19 cellular contexts compared by ENCODE assay signal in the genomic region with DNA sequence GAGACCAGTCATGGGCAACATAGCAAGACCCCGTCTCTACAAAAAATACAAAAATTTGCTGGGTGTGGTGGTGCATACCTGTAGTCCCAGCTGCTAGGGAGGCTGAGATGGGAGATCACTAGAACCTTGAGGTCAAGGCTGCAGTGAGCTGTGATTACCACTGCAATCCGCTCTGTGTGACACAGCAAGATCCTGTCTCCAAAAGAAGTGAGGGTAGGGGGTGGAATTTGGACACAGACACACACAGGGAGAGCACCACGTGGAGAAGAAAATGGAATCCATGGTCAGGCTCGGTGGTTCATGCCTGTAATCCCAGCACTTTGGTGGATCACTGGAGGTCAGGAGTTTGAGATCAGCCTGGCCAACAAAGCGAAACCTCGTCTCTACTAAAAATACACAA. TPM values are rescaled to one million over a fixed set of nuclear protein-coding genes. Genes with fewer than 3 reads are reported as not detected.
DNase-seq lines count a peak whose midpoint lies in the region; ATAC-seq, FAIRE-seq and TF ChIP-seq lines count a peak whose summit lies in the region.
"Had no signal": no experiment of that assay in that cellular context is flagged by ENCODE, and none has a peak within 500 bp of the region (broad histone marks: within the 10 kb centered on the region; RNA-seq: fewer than 3 reads in every experiment).

No MANE protein-coding gene starts in this region.

- H3K9me3 Mint-ChIP-seq in activated naive CD8-positive, alpha-beta T cell treated with anti-CD3 and anti-CD28 coated beads, Interleukin-2, amount 50 U/mL, for 24 hours: no peaks in the 10 kb centered on the region
- H3K9me3 Mint-ChIP-seq in natural killer cell: no peaks in the 10 kb centered on the region
- H3K9me3 Mint-ChIP-seq: CD4-positive, alpha-beta memory T cell had no signal

- intact Hi-C loops in HCT116 (cut with micrococcal nuclease) (no loop called here), GM12878 (cut with micrococcal nuclease; ENCODE audit: unreplicated experiment) (loop anchor here (2.0 kb wide), 1 partner anchor 51 kb away; the partner anchor contains the start of gene CD70), head of caudate nucleus (cut with DNase I) (loop anchor here (10.0 kb wide), 1 partner anchor 195 kb away; the partner anchor contains the start of genes GPR108 and TRIP10), natural killer cell (cut with micrococcal nuclease) (no loop called here)

- H3K9ac ChIP-seq in HCT116 (ENCODE audit: low read length): no peak overlapping the region
- no peak overlapping the region for H3K9ac ChIP-seq in GM12878 (ENCODE audit: control insufficient read depth, insufficient read depth, low read length)
- H3K9ac ChIP-seq: GM23248 had no signal

- H3K27ac ChIP-seq in HCT116 (ENCODE audit: low read depth, low read length) (peak overlapping the region; percentile 67; the same call in 1 of the 2 replicates), GM12878 (ENCODE audit: control insufficient read depth, insufficient read depth) (no peak overlapping the region)
- H3K27ac ChIP-seq: C4-2B had no signal

- H3K4me3 Mint-ChIP-seq in activated naive CD8-positive, alpha-beta T cell treated with anti-CD3 and anti-CD28 coated beads, Interleukin-2, amount 50 U/mL, for 24 hours: no peak overlapping the region
- no peak overlapping the region for H3K4me3 Mint-ChIP-seq in natural killer cell

- no peak for FAIRE-seq in GM12878 (lab: Jason Lieb, UNC)
- FAIRE-seq: A204.1, G401.6, H54 had no signal

- DNase-seq in GM12865 (ENCODE audit: low read depth): peak; percentile 26
- DNase-seq in HCT116 (ENCODE audit: low read depth, low spot score): no peak
- DNase-seq in GM12878 (ENCODE audit: low read depth, low spot score): no peak
- DNase-seq in activated naive CD8-positive, alpha-beta T cell treated with anti-CD3 and anti-CD28 coated beads, Interleukin-2, amount 50 U/mL, for 24 hours: no peak
- DNase-seq in head of caudate nucleus: no peak
- DNase-seq in natural killer cell: no peak
- DNase-seq: BE2C; CD4-positive, alpha-beta memory T cell; DMS79; EL; GM23248; IMR-90 had no signal

- H3K27me3 ChIP-seq in HCT116 (ENCODE audit: insufficient read depth, low read length) (no peaks in the 10 kb centered on the region), GM12878 (replicated peaks in 1 of 2; ENCODE audit: control insufficient read depth in 2 of 2, insufficient read depth in 2 of 2, low read length in 1 of 2) (no peaks in the 10 kb centered on the region)
- H3K27me3 ChIP-seq: BE2C had no signal

- H3K4me1 Mint-ChIP-seq in activated naive CD8-positive, alpha-beta T cell treated with anti-CD3 and anti-CD28 coated beads, Interleukin-2, amount 50 U/mL, for 24 hours: peaks cover 27% of the 10 kb centered on the region
- peaks cover 8 to 9% of the 10 kb centered on the region in 2 donors for H3K4me1 Mint-ChIP-seq in natural killer cell

- peaks cover 1 to 17% of the 10 kb centered on the region in 2 experiments; a peak in 2 of 4 replicates for H3K36me3 ChIP-seq in HCT116 (ENCODE audit: control insufficient read depth in 1 of 2, insufficient read depth in 2 of 2, low read length in 2 of 2)
- H3K36me3 ChIP-seq in GM12878 (ENCODE audit: control insufficient read depth in 2 of 2, insufficient read depth in 2 of 2, low read length in 1 of 2): peaks cover 0 to 5% of the 10 kb centered on the region in 2 experiments; a peak in 2 of 4 replicates
- H3K36me3 ChIP-seq: BE2C had no signal

- no peak overlapping the region; the same call in 1 of the 2 replicates for H3K4me2 ChIP-seq in HCT116 (ENCODE audit: low read length)
- no peak overlapping the region for H3K4me2 ChIP-seq in GM12878 (ENCODE audit: control insufficient read depth, insufficient read depth)

- TF ChIP-seq RAD21 in HCT116 (IDR thresholded peaks at IDR 0.05; ENCODE audit: low read depth): no peak
- TF ChIP-seq RAD21 in GM12878 (IDR thresholded peaks at IDR 0.05; ENCODE audit: insufficient read depth, low read depth, low read length): no peak

- SMC1A ChIA-PET in GM12878 (lab: Charles Lee; ENCODE audit: uncharacterized antibody, unreplicated experiment): interaction anchor here (1.0 to 1.2 kb wide), 2 partner anchors 11 to 38 kb away, joined by 3 read pairs; no protein-coding TSS in a partner anchor

- BruUV-seq in HCT116 (replicated peaks; lab: Mats Ljungman, UMichigan) (no TSS peak), GM12878 (replicated peaks; lab: Mats Ljungman, UMichigan) (no TSS peak)

- peaks cover 31 to 41% of the 10 kb centered on the region in 2 experiments for H3K4me1 ChIP-seq in HCT116 (ENCODE audit: control insufficient read depth in 1 of 2, insufficient read depth in 2 of 2, low read length in 2 of 2)
- H3K4me1 ChIP-seq in GM12878 (ENCODE audit: control insufficient read depth, insufficient read depth, low read length): peaks cover 47% of the 10 kb centered on the region
- H3K4me1 ChIP-seq: BE2C had no signal

- CTCF ChIA-PET in HCT116 (lab: Charles Lee) (interaction anchor here (0.6 kb wide), 1 partner anchor 92 kb away, joined by 4 read pairs; no protein-coding TSS in a partner anchor), GM12878 (lab: Yijun Ruan, JAX) (interaction anchor here (1.0 to 2.3 kb wide), 2 partner anchors 13 to 92 kb away, joined by 3 to 8 read pairs; no protein-coding TSS in a partner anchor)

- ATAC-seq in HCT116 (no peak), GM12878 (no peak), GM19035 (IDR thresholded peaks at IDR 0.05; ENCODE audit: unreplicated experiment) (no peak), natural killer cell (no peak)
- ATAC-seq in activated naive CD8-positive, alpha-beta T cell treated with anti-CD3 and anti-CD28 coated beads, Interleukin-2, amount 50 U/mL, for 24 hours: no peak

- H3K9me2 ChIP-seq in HCT116 (ENCODE audit: insufficient read depth): no peaks in the 10 kb centered on the region

- TF ChIP-seq CTCF in GM12865 (IDR thresholded peaks at IDR 0.05; ENCODE audit: insufficient read depth, low read depth, low read length, missing control alignments): no peak
- no peak for TF ChIP-seq CTCF in HCT116 (IDR thresholded peaks at IDR 0.05 in 2 of 3, conservative IDR thresholded peaks at IDR 0.05 in 1 of 3; ENCODE audit: borderline replicate concordance in 1 of 3, insufficient read depth in 1 of 3, low read depth in 2 of 3, low read length in 2 of 3)
- TF ChIP-seq CTCF in GM12878 (IDR thresholded peaks at IDR 0.05 in 2 of 3, conservative IDR thresholded peaks at IDR 0.05 in 1 of 3; ENCODE audit: control insufficient read depth in 2 of 3, extremely low read depth in 1 of 3, insufficient read depth in 1 of 3, low read depth in 3 of 3, low read length in 3 of 3): no peak
- TF ChIP-seq CTCF in natural killer cell (IDR thresholded peaks at IDR 0.05): no peak

- in situ Hi-C loops in GM12878 (cut with MboI): no loop called here

- H3K27ac Mint-ChIP-seq in activated naive CD8-positive, alpha-beta T cell treated with anti-CD3 and anti-CD28 coated beads, Interleukin-2, amount 50 U/mL, for 24 hours: no peak overlapping the region
- H3K27ac Mint-ChIP-seq in natural killer cell: no peak overlapping the region
- H3K27ac Mint-ChIP-seq: CD4-positive, alpha-beta memory T cell had no signal

- peaks cover 2% of the 10 kb centered on the region for H3K27me3 Mint-ChIP-seq in activated naive CD8-positive, alpha-beta T cell treated with anti-CD3 and anti-CD28 coated beads, Interleukin-2, amount 50 U/mL, for 24 hours
- H3K27me3 Mint-ChIP-seq in natural killer cell (ENCODE audit: low read depth in 2 of 2): no peaks in the 10 kb centered on the region

- H3K79me2 ChIP-seq in HCT116 (ENCODE audit: insufficient read depth, low read length) (no peaks in the 10 kb centered on the region), GM12878 (ENCODE audit: control insufficient read depth, insufficient read depth, low read length) (peaks cover 18% of the 10 kb centered on the region)

- H3K9me3 ChIP-seq in HCT116 (ENCODE audit: control insufficient read depth in 1 of 2, insufficient read depth in 1 of 2, low read depth in 1 of 2, low read length in 2 of 2) (no peaks in the 10 kb centered on the region), GM12878 (replicated peaks; ENCODE audit: control insufficient read depth, insufficient read depth, low read length) (no peaks in the 10 kb centered on the region; the same call in 2 of the 3 replicates)
- H3K9me3 ChIP-seq: BE2C had no signal

- H4K20me1 ChIP-seq in HCT116 (ENCODE audit: insufficient read depth): no peaks in the 10 kb centered on the region
- H4K20me1 ChIP-seq in GM12878 (ENCODE audit: control insufficient read depth, insufficient read depth): no peaks in the 10 kb centered on the region; the same call in 1 of the 2 replicates

- POLR2A ChIA-PET in HCT116 (lab: Charles Lee): interaction anchor here (0.6 to 0.9 kb wide), 4 partner anchors 9 to 23 kb away, joined by 3 to 8 read pairs (median 4); partner anchors contain the start of gene TNFSF9
- POLR2A ChIA-PET in GM12878 (lab: Charles Lee): interaction anchor here (0.6 to 3.6 kb wide), 9 partner anchors 11 to 413 kb away, joined by 3 to 15 read pairs (median 3); no protein-coding TSS in a partner anchor

- no peak for TF ChIP-seq EP300 in GM12878 (IDR thresholded peaks at IDR 0.05; ENCODE audit: borderline replicate concordance in 1 of 2, control insufficient read depth in 1 of 2, low read depth in 2 of 2, low read length in 2 of 2)

- H2AFZ ChIP-seq in HCT116 (ENCODE audit: low read depth, low read length, poor library complexity, severe bottlenecking) (no peak overlapping the region), GM12878 (ENCODE audit: control insufficient read depth, low read depth, low read length) (no peak overlapping the region)

- TF ChIP-seq POLR2A in HCT116 (IDR thresholded peaks at IDR 0.05; ENCODE audit: borderline replicate concordance, extremely low read depth, insufficient read depth, insufficient read length) (no peak), GM12878 (IDR thresholded peaks at IDR 0.05; ENCODE audit: low read depth, low read length) (peak; percentile 50; the same call in 1 of the 2 replicates)

- 96% methylated on average over 6 of the region's 6 CpGs for WGBS in GM12878 (ENCODE audit: insufficient coverage, insufficient replicate concordance, low lambda C conversion rate, missing lambda C conversion rate)

- H3K4me3 ChIP-seq in GM12865 (ENCODE audit: low read depth, low read length): no peak overlapping the region
- no peak overlapping the region for H3K4me3 ChIP-seq in HCT116 (replicated peaks in 1 of 2; ENCODE audit: low read depth in 1 of 2, low read length in 2 of 2)
- H3K4me3 ChIP-seq in GM12878: no peak overlapping the region
- H3K4me3 ChIP-seq: GM23248 had no signal

- RAD21 ChIA-PET in HCT116 (lab: Charles Lee; ENCODE audit: low non-redundant PET in 1 of 2, low total read pairs in 2 of 2, uncharacterized antibody in 2 of 2, unreplicated experiment in 2 of 2): interaction anchor here in 1 of 2 experiments (0.6 kb wide), 1 partner anchor 91 kb away, joined by 3 read pairs; no protein-coding TSS in a partner anchor
- RAD21 ChIA-PET in GM12878 (lab: Charles Lee; ENCODE audit: unreplicated experiment): interaction anchor here (0.9 to 1.0 kb wide), 2 partner anchors 10 to 13 kb away, joined by 3 to 4 read pairs; no protein-coding TSS in a partner anchor

- peaks cover 6% of the 10 kb centered on the region for H3K36me3 Mint-ChIP-seq in activated naive CD8-positive, alpha-beta T cell treated with anti-CD3 and anti-CD28 coated beads, Interleukin-2, amount 50 U/mL, for 24 hours (ENCODE audit: low read depth)
- no peaks in the 10 kb centered on the region for H3K36me3 Mint-ChIP-seq in natural killer cell
- H3K36me3 Mint-ChIP-seq: CD4-positive, alpha-beta memory T cell had no signal

RNA-seq across cellular contexts. Expression of gene TNFSF9, which starts 8.7 kb away (rescaled TPM):
- total RNA-seq in HCT116 (2021; ENCODE audit: unreplicated experiment) (25.1 TPM), GM12878 (2014; rRNA removed) (72.8 and 75.3 TPM in 2 replicates), GM12878 (2014; rRNA removed; fragmentation: Illumina TruSeq; extraction: Trizol) (20.9 and 22.7 TPM in 2 replicates), GM12878 (2021) (60.1 TPM in 2 replicates), natural killer cell (1 to 10 TPM; 3.3 to 6.0 (median 5.6) TPM)
- 26.8 and 35.8 TPM in 2 replicates for polyA plus RNA-seq in HCT116 (2012)
- 48.6 and 53.3 TPM in 2 replicates for total RNA-seq in GM12878 (2013; cell fraction: nucleolus; rRNA removed)
- 20.3 TPM for polyA plus RNA-seq in GM12878 (2011; ENCODE audit: low read depth)
- polyA plus RNA-seq in GM12878 (2011; rRNA removed) (24.6 and 33.3 TPM in 2 replicates), GM12878 (2014; fragmentation: Illumina TruSeq; extraction: Trizol) (13.4 and 14.7 TPM in 2 replicates), GM12878 (2014; fragmentation: Nextera tagmentation; extraction: Ambion mirVana) (10 to 100 TPM in 1 of 2 experiments, 1 to 10 TPM in 1; 6.2 to 12.8 TPM), GM12878 (2014; rRNA removed) (46.8 and 48.0 TPM in 2 replicates), GM12878 (2016; fragmentation: Nextera tagmentation; extraction: Ambion mirVana) (10 to 100 TPM; 20.7 to 21.5 TPM)
- 31.1 and 35.9 TPM in 2 replicates for polyA plus RNA-seq in GM12878 (2011; cell fraction: cytosol; rRNA removed)
- 21.7 and 29.6 TPM in 2 replicates for polyA plus RNA-seq in GM12878 (2011; cell fraction: nucleus; rRNA removed)
- polyA plus RNA-seq in GM12878 (2012): 41.9 and 76.9 TPM in 2 replicates
- polyA minus RNA-seq in GM12878 (2011; rRNA and poly(A)+ RNA removed): 11.6 and 25.0 TPM in 2 replicates
- polyA minus RNA-seq in GM12878 (2011; cell fraction: cytosol; rRNA and poly(A)+ RNA removed): 19.6 and 29.1 TPM in 2 replicates
- polyA minus RNA-seq in GM12878 (2011; cell fraction: nucleus; rRNA and poly(A)+ RNA removed): 14.4 and 18.5 TPM in 2 replicates
- total RNA-seq: IMR-90 had no signal

RNA-seq across cellular contexts. Expression of gene TUBB4A, which starts 37.4 kb away (rescaled TPM):
- total RNA-seq in HCT116 (2021; ENCODE audit: unreplicated experiment) (32.5 TPM), GM12878 (2014; rRNA removed) (2.5 and 2.8 TPM in 2 replicates), GM12878 (2014; rRNA removed; fragmentation: Illumina TruSeq; extraction: Trizol) (1.3 and 1.4 TPM in 2 replicates), GM12878 (2021) (22.4 and 30.4 TPM in 2 replicates), natural killer cell (1 to 10 TPM in 2 of 3 donors, under 1 TPM in 1; 0.40 to 2.6 (median 1.8) TPM)
- 20.8 and 24.5 TPM in 2 replicates for polyA plus RNA-seq in HCT116 (2012)
- total RNA-seq in GM12878 (2013; cell fraction: nucleolus; rRNA removed): 1.8 and 4.3 TPM in 2 replicates
- 1.4 TPM for polyA plus RNA-seq in GM12878 (2011; ENCODE audit: low read depth)
- polyA plus RNA-seq in GM12878 (2011; rRNA removed) (0.12 and 0.29 TPM in 2 replicates), GM12878 (2014; fragmentation: Illumina TruSeq; extraction: Trizol) (5.9 and 7.1 TPM in 2 replicates), GM12878 (2014; fragmentation: Nextera tagmentation; extraction: Ambion mirVana) (under 1 TPM; 0.79 to 0.85 TPM), GM12878 (2014; rRNA removed) (5.1 and 7.5 TPM in 2 replicates), GM12878 (2016; fragmentation: Nextera tagmentation; extraction: Ambion mirVana) (10 to 100 TPM; 12.1 to 20.0 TPM)
- 1.2 and 1.6 TPM in 2 replicates for polyA plus RNA-seq in GM12878 (2011; cell fraction: cytosol; rRNA removed)
- 1.1 and 2.1 TPM in 2 replicates for polyA plus RNA-seq in GM12878 (2011; cell fraction: nucleus; rRNA removed)
- 4.8 and 8.1 TPM in 2 replicates for polyA plus RNA-seq in GM12878 (2012)
- 0.73 and 2.7 TPM in 2 replicates for polyA minus RNA-seq in GM12878 (2011; rRNA and poly(A)+ RNA removed)
- 3.4 and 8.4 TPM in 2 replicates for polyA minus RNA-seq in GM12878 (2011; cell fraction: cytosol; rRNA and poly(A)+ RNA removed)
- polyA minus RNA-seq in GM12878 (2011; cell fraction: nucleus; rRNA and poly(A)+ RNA removed): 1.1 and 2.9 TPM in 2 replicates
- total RNA-seq: GM23248, HT-29, IMR-90 had no signal
- polyA plus RNA-seq: AG04450, GM23248, IMR-90 had no signal

RNA-seq across cellular contexts. Expression of gene CD70, which starts 51.4 kb away (rescaled TPM):
- total RNA-seq in HCT116 (2021; ENCODE audit: unreplicated experiment) (2.1 TPM), GM12878 (2014; rRNA removed) (421 and 441 TPM in 2 replicates), GM12878 (2014; rRNA removed; fragmentation: Illumina TruSeq; extraction: Trizol) (151 and 155 TPM in 2 replicates), GM12878 (2021) (269 and 285 TPM in 2 replicates), natural killer cell (1 to 10 TPM in 2 of 3 donors, under 1 TPM in 1; 0.52 to 1.2 (median 1.2) TPM)
- polyA plus RNA-seq in HCT116 (2012): 1.2 and 1.6 TPM in 2 replicates
- total RNA-seq in GM12878 (2013; cell fraction: nucleolus; rRNA removed): 147 and 150 TPM in 2 replicates
- 88.8 TPM for polyA plus RNA-seq in GM12878 (2011; ENCODE audit: low read depth)
- polyA plus RNA-seq in GM12878 (2011; rRNA removed) (117 and 262 TPM in 2 replicates), GM12878 (2014; fragmentation: Illumina TruSeq; extraction: Trizol) (9.4 and 52.9 TPM in 2 replicates), GM12878 (2014; fragmentation: Nextera tagmentation; extraction: Ambion mirVana) (10 to 100 TPM; 16.4 to 35.8 TPM), GM12878 (2014; rRNA removed) (405 and 437 TPM in 2 replicates), GM12878 (2016; fragmentation: Nextera tagmentation; extraction: Ambion mirVana) (100 to 1,000 TPM; 348 to 371 TPM)
- polyA plus RNA-seq in GM12878 (2011; cell fraction: cytosol; rRNA removed): 434 and 636 TPM in 2 replicates
- polyA plus RNA-seq in GM12878 (2011; cell fraction: nucleus; rRNA removed): 321 and 457 TPM in 2 replicates
- polyA plus RNA-seq in GM12878 (2012): 227 and 312 TPM in 2 replicates
- 149 and 245 TPM in 2 replicates for polyA minus RNA-seq in GM12878 (2011; rRNA and poly(A)+ RNA removed)
- 94.1 and 120 TPM in 2 replicates for polyA minus RNA-seq in GM12878 (2011; cell fraction: cytosol; rRNA and poly(A)+ RNA removed)
- polyA minus RNA-seq in GM12878 (2011; cell fraction: nucleus; rRNA and poly(A)+ RNA removed): 56.8 and 85.8 TPM in 2 replicates
- total RNA-seq: GM23248, HT-29, IMR-90 had no signal
- polyA plus RNA-seq: AG04450, IMR-90 had no signal

RNA-seq across cellular contexts. Expression of gene DENND1C, which starts 57.9 kb away (rescaled TPM):
- total RNA-seq in HCT116 (2021; ENCODE audit: unreplicated experiment) (0.54 TPM), GM12878 (2014; rRNA removed) (16.4 and 24.5 TPM in 2 replicates), GM12878 (2014; rRNA removed; fragmentation: Illumina TruSeq; extraction: Trizol) (10.9 and 11.5 TPM in 2 replicates), GM12878 (2021) (50.5 and 54.3 TPM in 2 replicates), natural killer cell (100 to 1,000 TPM; 175 to 197 (median 188) TPM)
- polyA plus RNA-seq in HCT116 (2012): 18.3 and 22.6 TPM in 2 replicates
- total RNA-seq in GM12878 (2013; cell fraction: nucleolus; rRNA removed): 36.0 and 43.4 TPM in 2 replicates
- 18.1 TPM for polyA plus RNA-seq in GM12878 (2011; ENCODE audit: low read depth)
- polyA plus RNA-seq in GM12878 (2011; rRNA removed) (10.6 and 25.8 TPM in 2 replicates), GM12878 (2014; fragmentation: Illumina TruSeq; extraction: Trizol) (24.6 and 39.5 TPM in 2 replicates), GM12878 (2014; fragmentation: Nextera tagmentation; extraction: Ambion mirVana) (1 to 10 TPM; 2.4 to 2.8 TPM), GM12878 (2014; rRNA removed) (49.1 and 59.0 TPM in 2 replicates), GM12878 (2016; fragmentation: Nextera tagmentation; extraction: Ambion mirVana) (10 to 100 TPM; 45.8 to 45.9 TPM)
- polyA plus RNA-seq in GM12878 (2011; cell fraction: cytosol; rRNA removed): 27.6 and 35.8 TPM in 2 replicates
- 98.7 and 103 TPM in 2 replicates for polyA plus RNA-seq in GM12878 (2011; cell fraction: nucleus; rRNA removed)
- 39.5 and 44.4 TPM in 2 replicates for polyA plus RNA-seq in GM12878 (2012)
- 8.0 and 18.8 TPM in 2 replicates for polyA minus RNA-seq in GM12878 (2011; rRNA and poly(A)+ RNA removed)
- 11.4 and 12.4 TPM in 2 replicates for polyA minus RNA-seq in GM12878 (2011; cell fraction: cytosol; rRNA and poly(A)+ RNA removed)
- 18.0 and 30.9 TPM in 2 replicates for polyA minus RNA-seq in GM12878 (2011; cell fraction: nucleus; rRNA and poly(A)+ RNA removed)
- total RNA-seq: GM23248, HT-29, IMR-90 had no signal
- polyA plus RNA-seq: AG04450, GM23248, IMR-90 had no signal

Comparison
In these comparisons a context has a peak if more than half of its experiments do, and no peak if none do; other contexts are left out.
1. RNA of gene CD70, which starts 51.4 kb away (total RNA-seq): 147 to 441 TPM in GM12878; 2.1 TPM in HCT116 (single experiment) and 0.52 to 1.2 TPM in natural killer cell; every median in the first group is over 10 times any median in the second.
2. intact Hi-C loops: an anchor here in GM12878 (2.0 kb wide) and head of caudate nucleus (10.0 kb wide); none called in HCT116 and natural killer cell.